ENCODE assay signal across 18 cellular contexts in genomic region chr16:52496051-52496876, GRCh38. TPM values are rescaled to one million over a fixed set of nuclear protein-coding genes. Genes with fewer than 3 reads are reported as not detected.
A peak's percentile ranks its signal among the peaks of the same experiment; 100 is the strongest.
DNase-seq lines count a peak whose midpoint lies in the region; ATAC-seq and TF ChIP-seq lines count a peak whose summit lies in the region.
"Had no signal": no experiment of that assay in that cellular context is flagged by ENCODE, and none has a peak within 500 bp of the region (broad histone marks: within the 10 kb centered on the region; RNA-seq: fewer than 3 reads in every experiment).

No MANE protein-coding gene starts in this region.

- ATAC-seq in GM23338, result no peak
- ATAC-seq: activated naive CD4-positive, alpha-beta T cell treated with anti-CD3 and anti-CD28 coated beads, Interleukin-2, amount 50 U/mL, for 72 hours; left cardiac atrium; naive thymus-derived CD4-positive, alpha-beta T cell; right cardiac atrium; stimulated activated naive B cell treated with anti-CD40 and anti-IgM and Interleukin-4, amounts not matched to agents 10 μg/mL and 1 μg/mL and 100 μg/mL, for 72 hours had no signal

- H3K9me3 Mint-ChIP-seq in GM23338, result no peaks in the 10 kb centered on the region
- no peaks in the 10 kb centered on the region for H3K9me3 Mint-ChIP-seq in neural progenitor cell
- H3K9me3 Mint-ChIP-seq: H9; stimulated activated naive B cell treated with anti-CD40 and anti-IgM and Interleukin-4, amounts not matched to agents 10 μg/mL and 1 μg/mL and 100 μg/mL, for 72 hours had no signal

- peaks cover 47% of the 10 kb centered on the region for H3K4me1 Mint-ChIP-seq in GM23338
- peaks cover 46% of the 10 kb centered on the region for H3K4me1 Mint-ChIP-seq in neural progenitor cell
- H3K4me1 Mint-ChIP-seq: naive thymus-derived CD4-positive, alpha-beta T cell; stimulated activated naive B cell treated with anti-CD40 and anti-IgM and Interleukin-4, amounts not matched to agents 10 μg/mL and 1 μg/mL and 100 μg/mL, for 72 hours had no signal

- H2AFZ ChIP-seq in GM23338 (no peak overlapping the region), neural progenitor cell (replicated peaks) (no peak overlapping the region)

- no peak overlapping the region for H3K4me3 Mint-ChIP-seq in GM23338
- no peak overlapping the region for H3K4me3 Mint-ChIP-seq in neural progenitor cell
- H3K4me3 Mint-ChIP-seq: H9; naive thymus-derived CD4-positive, alpha-beta T cell; stimulated activated naive B cell treated with anti-CD40 and anti-IgM and Interleukin-4, amounts not matched to agents 10 μg/mL and 1 μg/mL and 100 μg/mL, for 72 hours had no signal

- H4K20me1 ChIP-seq in GM23338 (replicated peaks; ENCODE audit: insufficient read depth), result no peaks in the 10 kb centered on the region
- peaks cover 100% of the 10 kb centered on the region for H4K20me1 ChIP-seq in neural progenitor cell (ENCODE audit: low read depth)
- H4K20me1 ChIP-seq: BLaER1 treated with 17β-estradiol and CSF1 and Interleukin-3, amounts not matched to agents 10 nM and 100 nM had no signal

- H3K36me3 ChIP-seq in GM23338 (ENCODE audit: insufficient read depth), result no peaks in the 10 kb centered on the region
- no peaks in the 10 kb centered on the region for H3K36me3 ChIP-seq in neural progenitor cell
- H3K36me3 ChIP-seq: BLaER1 treated with 17β-estradiol and CSF1 and Interleukin-3, amounts not matched to agents 10 nM and 100 nM had no signal

- H3K9me3 ChIP-seq in neural progenitor cell (ENCODE audit: low read depth), result no peaks in the 10 kb centered on the region

- H3K27me3 Mint-ChIP-seq in GM23338 (ENCODE audit: insufficient read depth, low read depth, poor library complexity), result no peaks in the 10 kb centered on the region
- H3K27me3 Mint-ChIP-seq in neural progenitor cell (ENCODE audit: insufficient read depth, low read depth), result no peaks in the 10 kb centered on the region
- H3K27me3 Mint-ChIP-seq: stimulated activated naive B cell treated with anti-CD40 and anti-IgM and Interleukin-4, amounts not matched to agents 10 μg/mL and 1 μg/mL and 100 μg/mL, for 72 hours had no signal

- peak overlapping the region; percentile 28; the same call in 1 of the 2 replicates for H3K27ac Mint-ChIP-seq in GM23338
- no peak overlapping the region for H3K27ac Mint-ChIP-seq in neural progenitor cell
- H3K27ac Mint-ChIP-seq: activated naive CD4-positive, alpha-beta T cell treated with anti-CD3 and anti-CD28 coated beads, Interleukin-2, amount 50 U/mL, for 72 hours; stimulated activated naive B cell treated with anti-CD40 and anti-IgM and Interleukin-4, amounts not matched to agents 10 μg/mL and 1 μg/mL and 100 μg/mL, for 72 hours had no signal

- H3K27ac ChIP-seq in GM23338 (ENCODE audit: low read depth) (no peak overlapping the region), neural progenitor cell (no peak overlapping the region)
- H3K27ac ChIP-seq: BLaER1 treated with 17β-estradiol and CSF1 and Interleukin-3, amounts not matched to agents 10 nM and 100 nM; SK-N-MC had no signal

- in situ Hi-C loops in KBM-7 (cut with MboI; ENCODE audit: low pct_unique_long_range_greater_than_20kb, low sequenced_read_pairs), result loop anchor here (25.0 kb wide), 1 partner anchor 109 kb away; no protein-coding TSS in a partner anchor

- peaks cover 81% of the 10 kb centered on the region for H3K79me2 ChIP-seq in GM23338 (replicated peaks; ENCODE audit: insufficient read depth)
- H3K79me2 ChIP-seq in neural progenitor cell (ENCODE audit: low read depth), result peaks cover 100% of the 10 kb centered on the region

- H3K4me3 ChIP-seq in GM23338 (no peak overlapping the region), neural progenitor cell (no peak overlapping the region)
- H3K4me3 ChIP-seq: BLaER1 treated with 17β-estradiol and CSF1 and Interleukin-3, amounts not matched to agents 10 nM and 100 nM; SK-N-MC had no signal

- DNase-seq in GM23338 (ENCODE audit: low spot score), result no peak
- DNase-seq in NCI-H2029 (lab: John Stamatoyannopoulos, UW), result peak; percentile 6
- peak; percentile 7 for DNase-seq in astrocyte of the hippocampus (ENCODE audit: low read depth, low spot score)
- no peak for DNase-seq in neural progenitor cell (ENCODE audit: low spot score)
- no peak for DNase-seq in KBM-7
- DNase-seq in GM10266 (ENCODE audit: extremely low spot score), result no peak
- no peak for DNase-seq in HuH-7 (ENCODE audit: low spot score)
- DNase-seq in SKM-1 treated with dmso at 0.1 percent for 144 hours (lab: John Stamatoyannopoulos, UW; ENCODE audit: unreplicated experiment), result no peak
- DNase-seq: H9; left cardiac atrium; naive thymus-derived CD4-positive, alpha-beta T cell; right cardiac atrium; stimulated activated CD4-positive, alpha-beta T cell treated with anti-CD3 and anti-CD28 coated beads, Interleukin-4, amount 100 ng/mL, for 24 hours; stimulated activated naive B cell treated with anti-CD40 and anti-IgM and Interleukin-4, amounts not matched to agents 10 μg/mL and 1 μg/mL and 100 μg/mL, for 72 hours had no signal

- TF ChIP-seq CTCF in GM23338 (conservative IDR thresholded peaks at IDR 0.05; ENCODE audit: low read depth in 2 of 2) (no peak), neural progenitor cell (IDR thresholded peaks at IDR 0.05) (no peak), GM10266 (IDR thresholded peaks at IDR 0.05; ENCODE audit: control insufficient read depth, insufficient read depth, low read depth, missing control alignments) (no peak)

- no peaks in the 10 kb centered on the region for H3K27me3 ChIP-seq in GM23338 (ENCODE audit: insufficient read depth)
- H3K27me3 ChIP-seq in neural progenitor cell, result no peaks in the 10 kb centered on the region
- H3K27me3 ChIP-seq: BLaER1 treated with 17β-estradiol and CSF1 and Interleukin-3, amounts not matched to agents 10 nM and 100 nM had no signal

- no peaks in the 10 kb centered on the region for H3F3A ChIP-seq in GM23338 (replicated peaks; ENCODE audit: low read depth)
- H3F3A ChIP-seq in neural progenitor cell (ENCODE audit: low read depth), result peaks cover 16% of the 10 kb centered on the region

- no peaks in the 10 kb centered on the region for H3K9me2 ChIP-seq in GM23338 (ENCODE audit: insufficient read depth)

- H3K4me1 ChIP-seq in GM23338 (ENCODE audit: insufficient read depth) (peaks cover 38% of the 10 kb centered on the region), neural progenitor cell (peaks cover 81% of the 10 kb centered on the region)

- H3K9ac ChIP-seq in neural progenitor cell, result no peak overlapping the region
- H3K9ac ChIP-seq: BLaER1 treated with 17β-estradiol and CSF1 and Interleukin-3, amounts not matched to agents 10 nM and 100 nM had no signal

- H3K4me2 ChIP-seq in GM23338 (no peak overlapping the region), neural progenitor cell (peak overlapping the region; percentile 19)

- H3K36me3 Mint-ChIP-seq in GM23338 (ENCODE audit: low read depth), result peaks cover under 1% of the 10 kb centered on the region; the same call in 1 of the 3 replicates
- H3K36me3 Mint-ChIP-seq in neural progenitor cell, result peaks cover 17% of the 10 kb centered on the region
- H3K36me3 Mint-ChIP-seq: activated naive CD4-positive, alpha-beta T cell treated with anti-CD3 and anti-CD28 coated beads, Interleukin-2, amount 50 U/mL, for 72 hours; naive thymus-derived CD4-positive, alpha-beta T cell; stimulated activated naive B cell treated with anti-CD40 and anti-IgM and Interleukin-4, amounts not matched to agents 10 μg/mL and 1 μg/mL and 100 μg/mL, for 72 hours had no signal

TF ChIP-seq in GM23338, 12 proteins besides CTCF, POLR2A, EP300 and RAD21 (continues in another document):
- TF ChIP-seq JUNB (IDR thresholded peaks at IDR 0.05; ENCODE audit: unreplicated experiment) (no peak), POLR2AphosphoS5 (IDR thresholded peaks at IDR 0.05; ENCODE audit: low read depth) (no peak), EZH2 (IDR thresholded peaks at IDR 0.05; ENCODE audit: low read depth, unreplicated experiment) (no peak), ETS1 (IDR thresholded peaks at IDR 0.05) (no peak), STAT1 (IDR thresholded peaks at IDR 0.05; ENCODE audit: unreplicated experiment) (no peak), ZNF114 (CRISPR knock-in tag; IDR thresholded peaks at IDR 0.05) (no peak)

RNA-seq across cellular contexts. Expression of gene TOX3, which starts 50.7 kb away (rescaled TPM):
- 13.7 and 15.6 TPM in 2 replicates for total RNA-seq in GM23338 (2014; rRNA removed; shearing (Covaris generic))
- polyA plus RNA-seq in GM23338 (2016; fragmentation: Nextera tagmentation; extraction: Ambion mirVana), result 9.8 TPM in 2 replicates
- 44.2 and 48.1 TPM in 2 replicates for total RNA-seq in neural progenitor cell (ENCODE audit: low replicate concordance)
- total RNA-seq: activated naive CD4-positive, alpha-beta T cell treated with anti-CD3 and anti-CD28 coated beads, Interleukin-2, amount 50 U/mL, for 72 hours; G401; left cardiac atrium; naive thymus-derived CD4-positive, alpha-beta T cell; right cardiac atrium had no signal
- polyA plus RNA-seq: naive thymus-derived CD4-positive, alpha-beta T cell had no signal

Comparison
In these comparisons a context has a peak if more than half of its experiments do, and no peak if none do; other contexts are left out.
1. DNase-seq: peak in NCI-H2029 (single experiment) and astrocyte of the hippocampus (single experiment); none in GM23338 (single experiment), neural progenitor cell (single experiment), KBM-7 (single experiment), GM10266 (single experiment), HuH-7 (single experiment) and SKM-1 treated with dmso at 0.1 percent for 144 hours (single experiment).